ENCODE assay signal across 19 cellular contexts in the genomic region with DNA sequence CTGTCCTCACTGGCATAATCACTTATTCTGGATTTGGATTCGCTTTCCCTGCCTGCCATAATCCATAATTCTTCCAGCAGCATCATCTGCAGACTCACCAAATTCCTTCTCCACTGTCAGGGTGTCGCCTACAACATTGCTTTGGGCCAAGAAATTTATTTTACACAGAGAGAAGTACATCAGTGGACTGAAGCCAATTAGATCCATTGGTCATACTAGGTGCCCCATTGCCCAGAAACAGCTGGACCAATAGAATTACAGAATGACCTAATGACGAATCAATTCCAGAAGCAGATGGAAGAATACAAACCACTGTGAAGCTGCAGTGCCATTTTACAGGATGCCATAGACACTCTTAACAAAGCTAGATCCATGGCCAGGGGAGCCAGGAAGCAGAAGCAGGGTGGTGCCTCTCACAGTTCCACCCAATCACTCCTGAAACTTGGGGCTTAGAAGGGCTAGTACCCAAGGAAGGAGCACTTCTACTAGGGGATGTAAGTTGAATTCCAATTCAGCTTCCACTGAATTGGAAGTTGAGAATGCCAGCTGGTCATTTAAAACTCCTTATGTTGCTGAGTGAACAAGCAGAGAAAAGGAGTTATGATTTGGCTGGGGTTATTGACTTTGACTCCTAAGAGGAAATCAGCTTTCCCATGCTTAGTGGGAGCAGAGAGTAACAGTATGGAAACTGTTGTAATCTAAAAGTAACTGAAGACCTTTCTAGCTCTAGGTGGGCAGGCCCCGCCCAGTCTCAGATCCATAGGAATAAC. TPM values are rescaled to one million over a fixed set of nuclear protein-coding genes. Genes with fewer than 3 reads are reported as not detected.
DNase-seq lines count a peak whose midpoint lies in the region; ATAC-seq and TF ChIP-seq lines count a peak whose summit lies in the region.
"Had no signal": no experiment of that assay in that cellular context is flagged by ENCODE, and none has a peak within 500 bp of the region (broad histone marks: within the 10 kb centered on the region; RNA-seq: fewer than 3 reads in every experiment).

No MANE protein-coding gene starts in this region.

- H3K9me3 ChIP-seq in MG63 (peaks cover 16% of the 10 kb centered on the region), stomach (peaks cover 0 to 17% (median 11%) of the 10 kb centered on the region in 4 donors)

- no peak overlapping the region for H3K27ac ChIP-seq in stomach
- H3K27ac ChIP-seq: BLaER1, HL-60 had no signal

- TF ChIP-seq POLR2A in stomach (IDR thresholded peaks at IDR 0.05): no peak

- H3K4me1 Mint-ChIP-seq in immature natural killer cell: no peaks in the 10 kb centered on the region

- H3K4me3 ChIP-seq in MG63 (no peak overlapping the region), stomach (no peak overlapping the region)
- H3K4me3 ChIP-seq: BLaER1 had no signal

- TF ChIP-seq EP300 in stomach (IDR thresholded peaks at IDR 0.05): no peak

- no peaks in the 10 kb centered on the region for H3K36me3 ChIP-seq in MG63
- H3K36me3 ChIP-seq in stomach: no peaks in the 10 kb centered on the region
- H3K36me3 ChIP-seq: BLaER1 had no signal

- WGBS in stomach, 5 donors: 84 to 92% (median 90%) methylated on average over 4 of the region's 4 CpGs

- H3K27me3 Mint-ChIP-seq in immature natural killer cell (ENCODE audit: low read depth in 3 of 3): peaks cover 0 to 6% (median 4%) of the 10 kb centered on the region in 3 donors

- no peak for TF ChIP-seq CTCF in stomach (IDR thresholded peaks at IDR 0.05)

- H3K27ac Mint-ChIP-seq in immature natural killer cell: no peak overlapping the region
- H3K27ac Mint-ChIP-seq: CD8-positive, alpha-beta T cell; H9 had no signal

- DNase-seq in NCI-H2171 treated with DMSO at 0.1 percent for 48 hours (lab: John Stamatoyannopoulos, UW) (peak; percentile 39), NCI-H2171 (lab: John Stamatoyannopoulos, UW) (no peak), MG63 (peak; percentile 38), cerebellar cortex (ENCODE audit: low spot score) (peak; percentile 52), retina (peak; percentile 1), stomach (no peak), immature natural killer cell (no peak)
- DNase-seq: 8988T; CD8-positive, alpha-beta T cell; H9; MV-4-11; NCI-H1417; NCI-H187 treated with DMSO at 0.1 percent for 48 hours; OCI-M1; RPMI8226; SIG-M5 had no signal

- H3K9me3 Mint-ChIP-seq in immature natural killer cell: peaks cover 0 to 8% (median 3%) of the 10 kb centered on the region in 6 donors
- H3K9me3 Mint-ChIP-seq: CD8-positive, alpha-beta T cell had no signal

- H3K4me1 ChIP-seq in stomach: no peaks in the 10 kb centered on the region
- H3K4me1 ChIP-seq: BLaER1 had no signal

- intact Hi-C loops in stomach (cut with DNase I; ENCODE audit: low total_unique reads): no loop called here

- no peaks in the 10 kb centered on the region for H3K36me3 Mint-ChIP-seq in immature natural killer cell
- H3K36me3 Mint-ChIP-seq: CD8-positive, alpha-beta T cell had no signal

- H3K4me3 Mint-ChIP-seq in immature natural killer cell: no peak overlapping the region
- H3K4me3 Mint-ChIP-seq: CD8-positive, alpha-beta T cell; H9 had no signal

- ATAC-seq in HG03521 (IDR thresholded peaks at IDR 0.05; ENCODE audit: unreplicated experiment): no peak
- ATAC-seq: CD8-positive, alpha-beta T cell had no signal

- H3K27me3 ChIP-seq in MG63 (no peaks in the 10 kb centered on the region), stomach (peaks cover 0 to 8% (median 0%) of the 10 kb centered on the region in 3 donors)
- H3K27me3 ChIP-seq: BLaER1 had no signal

RNA-seq across cellular contexts. Expression of a gene that starts 44.0 kb away (rescaled TPM):
- total RNA-seq in MG63 (2014; rRNA removed; shearing (Covaris generic); ENCODE audit: low replicate concordance): 3.0 and 4.7 TPM in 2 replicates
- total RNA-seq in stomach: 10 to 100 TPM in 2 of 5 donors, not detected in 3; 16.5 to 71.8 TPM
- polyA plus RNA-seq in stomach (1 to 10 TPM; 1.5 to 2.5 (median 2.1) TPM), immature natural killer cell (not detected)

Comparison
In these comparisons a context has a peak if more than half of its experiments do, and no peak if none do; other contexts are left out.
1. DNase-seq: peak in NCI-H2171 treated with DMSO at 0.1 percent for 48 hours (single experiment), MG63 (single experiment), cerebellar cortex (single experiment) and retina (single experiment); none in NCI-H2171 (single experiment), stomach (single experiment) and immature natural killer cell (0 of 3).